1 cellular context compared by ENCODE assay signal in genomic region chr12:57238854-57239554, GRCh38.
TF ChIP-seq lines count a peak whose summit lies in the region.

No MANE protein-coding gene starts in this region.

TF ChIP-seq in HepG2, 621 proteins besides CTCF, POLR2A, EP300 and RAD21 (continued from another document and continues in another):
- peak; percentile 77; the same call in 1 of the 2 replicates for TF ChIP-seq ARID4A (CRISPR knock-in tag; IDR thresholded peaks at IDR 0.05; ENCODE audit: borderline replicate concordance)
- peak; percentile 45; the same call in 1 of the 2 replicates for TF ChIP-seq HOXA3 (CRISPR knock-in tag; IDR thresholded peaks at IDR 0.05)
- TF ChIP-seq ZNF710 (CRISPR knock-in tag; IDR thresholded peaks at IDR 0.05; ENCODE audit: borderline replicate concordance): peak; percentile 84
- TF ChIP-seq ZSCAN5A (CRISPR knock-in tag; IDR thresholded peaks at IDR 0.05; ENCODE audit: borderline replicate concordance): 0 out of 2 replicates have a peak, but pooled peaks have one; percentile 47
- TF ChIP-seq PAXIP1 (CRISPR knock-in tag; conservative IDR thresholded peaks at IDR 0.05): no peak
- TF ChIP-seq TARDBP (CRISPR knock-in tag; IDR thresholded peaks at IDR 0.05): peak; percentile 85
- peak; percentile 55 for TF ChIP-seq ZFY (CRISPR knock-in tag; IDR thresholded peaks at IDR 0.05)
- TF ChIP-seq HOXA7 (CRISPR knock-in tag; IDR thresholded peaks at IDR 0.05): no peak
- no peak for TF ChIP-seq FLYWCH1 (CRISPR knock-in tag; IDR thresholded peaks at IDR 0.05)
- no peak for TF ChIP-seq ZNF383 (CRISPR knock-in tag; IDR thresholded peaks at IDR 0.05; ENCODE audit: borderline replicate concordance)
- no peak for TF ChIP-seq ZNF597 (CRISPR knock-in tag; IDR thresholded peaks at IDR 0.05)
- peak; percentile 65; the same call in 1 of the 2 replicates for TF ChIP-seq ZFX (CRISPR knock-in tag; IDR thresholded peaks at IDR 0.05; ENCODE audit: low read depth)
- TF ChIP-seq POLR2G (IDR thresholded peaks at IDR 0.05; ENCODE audit: low read depth, low read length): peak; percentile 42; the same call in 1 of the 2 replicates
- peak; percentile 66; the same call in 1 of the 2 replicates for TF ChIP-seq MAZ (IDR thresholded peaks at IDR 0.05; ENCODE audit: borderline replicate concordance, low read depth, low read length)
- no peak; the same call in 1 of the 2 replicates for TF ChIP-seq MAZ (CRISPR knock-in tag; IDR thresholded peaks at IDR 0.05; ENCODE audit: low read depth)
- 0 out of 2 replicates have a peak, but pooled peaks have one; percentile 40 for TF ChIP-seq KMT2A (CRISPR knock-in tag; IDR thresholded peaks at IDR 0.05)
- no peak for TF ChIP-seq SRSF9 (IDR thresholded peaks at IDR 0.05; ENCODE audit: borderline replicate concordance, insufficient read depth, low read depth, low read length, poor library complexity, severe bottlenecking)
- no peak; the same call in 1 of the 2 replicates for TF ChIP-seq SUZ12 (IDR thresholded peaks at IDR 0.05; ENCODE audit: low read depth, low read length)
- peak; percentile 56; the same call in 1 of the 2 replicates for TF ChIP-seq IKZF5 (CRISPR knock-in tag; IDR thresholded peaks at IDR 0.05)
- 0 out of 2 replicates have a peak, but pooled peaks have one; percentile 37 for TF ChIP-seq GMEB1 (CRISPR knock-in tag; IDR thresholded peaks at IDR 0.05; ENCODE audit: borderline replicate concordance)
- TF ChIP-seq ELF3 (CRISPR knock-in tag; IDR thresholded peaks at IDR 0.05): peak; percentile 35; the same call in 1 of the 2 replicates
- no peak for TF ChIP-seq NAIF1 (CRISPR knock-in tag; IDR thresholded peaks at IDR 0.05; ENCODE audit: borderline replicate concordance)
- no peak for TF ChIP-seq SKI (IDR thresholded peaks at IDR 0.05; ENCODE audit: partially characterized antibody)
- TF ChIP-seq ZNF431 (CRISPR knock-in tag; IDR thresholded peaks at IDR 0.05; ENCODE audit: borderline replicate concordance, low read depth): peak; percentile 50; the same call in 1 of the 2 replicates
- peak in 1 of 2 experiments; percentile 49; a peak in 2 of 4 replicates for TF ChIP-seq KLF16 (CRISPR knock-in tag; IDR thresholded peaks at IDR 0.05)
- peak; percentile 9; the same call in 1 of the 2 replicates for TF ChIP-seq ZNF770 (CRISPR knock-in tag; IDR thresholded peaks at IDR 0.05)
- peak; percentile 37; the same call in 1 of the 2 replicates for TF ChIP-seq TFDP1 (CRISPR knock-in tag; IDR thresholded peaks at IDR 0.05; ENCODE audit: borderline replicate concordance)
- no peak for TF ChIP-seq LCORL (IDR thresholded peaks at IDR 0.05)
- no peak; the same call in none of the 2 replicates for TF ChIP-seq LCORL (CRISPR knock-in tag; IDR thresholded peaks at IDR 0.05)
- TF ChIP-seq DNMT3B (CRISPR knock-in tag; conservative IDR thresholded peaks at IDR 0.05): no peak
- peak; percentile 38; the same call in 1 of the 2 replicates for TF ChIP-seq FOXP4 (CRISPR knock-in tag; IDR thresholded peaks at IDR 0.05)
- TF ChIP-seq CREB1 (IDR thresholded peaks at IDR 0.05): no peak
- TF ChIP-seq CREB1 (CRISPR knock-in tag; IDR thresholded peaks at IDR 0.05): no peak
- peak; percentile 81; the same call in 1 of the 2 replicates for TF ChIP-seq ZNF317 (CRISPR knock-in tag; IDR thresholded peaks at IDR 0.05)
- TF ChIP-seq PRMT3 (CRISPR knock-in tag; IDR thresholded peaks at IDR 0.05; ENCODE audit: borderline replicate concordance, low read depth): no peak
- TF ChIP-seq CBX1 (IDR thresholded peaks at IDR 0.05; ENCODE audit: low read depth): peak; percentile 55
- no peak for TF ChIP-seq ZNF558 (CRISPR knock-in tag; IDR thresholded peaks at IDR 0.05; ENCODE audit: borderline replicate concordance)
- no peak for TF ChIP-seq SMARCC2 (IDR thresholded peaks at IDR 0.05)
- TF ChIP-seq ZNF7 (CRISPR knock-in tag; IDR thresholded peaks at IDR 0.05): no peak
